Comparison of ENCODE assay signal across 8 cellular contexts in genomic region chr3:157572559-157573270, GRCh38.
DNase-seq lines count a peak whose midpoint lies in the region; ATAC-seq and TF ChIP-seq lines count a peak whose summit lies in the region.

No MANE protein-coding gene starts in this region.

- ATAC-seq in GM19023 (IDR thresholded peaks at IDR 0.05; ENCODE audit: unreplicated experiment) = peak; percentile 70
- peak; percentile 63 for ATAC-seq in HG03280 (IDR thresholded peaks at IDR 0.05; ENCODE audit: unreplicated experiment)

- no peak overlapping the region for H3K27ac Mint-ChIP-seq in immature natural killer cell

- H3K27ac ChIP-seq in thyroid gland = no peak overlapping the region

- 72 to 75% methylated on average over 8 of the region's 8 CpGs for WGBS in thyroid gland, 2 donors

- H3K4me3 ChIP-seq in astrocyte of the cerebellum (ENCODE audit: low read depth, low read length) = no peak overlapping the region
- no peak overlapping the region for H3K4me3 ChIP-seq in thyroid gland (replicated peaks in 1 of 3)

- in situ Hi-C loops in Caki2 (cut with HindIII; ENCODE audit: low pct_unique_long_range_greater_than_20kb, low sequenced_read_pairs) (no loop called here), astrocyte of the cerebellum (cut with HindIII; ENCODE audit: low sequenced_read_pairs) (no loop called here)

- H3K36me3 Mint-ChIP-seq in immature natural killer cell = no peaks in the 10 kb centered on the region

- intact Hi-C loops in thyroid gland (cut with DNase I) = loop anchor here (5.0 kb wide), 1 partner anchor 40 kb away; no protein-coding TSS in a partner anchor

- H3K4me1 ChIP-seq in thyroid gland = no peaks in the 10 kb centered on the region

- H3K4me3 Mint-ChIP-seq in immature natural killer cell = no peak overlapping the region

- H3K9me3 ChIP-seq in thyroid gland = no peaks in the 10 kb centered on the region

- peak; percentile 85 for TF ChIP-seq CTCF in astrocyte of the cerebellum (IDR thresholded peaks at IDR 0.05; ENCODE audit: low read depth, low read length, missing control alignments)
- peak; percentile 40 to 82 (median 70) for TF ChIP-seq CTCF in thyroid gland (IDR thresholded peaks at IDR 0.05)

- no peaks in the 10 kb centered on the region for H3K4me1 Mint-ChIP-seq in immature natural killer cell

- peaks cover 0 to 5% (median 0%) of the 10 kb centered on the region in 6 donors for H3K9me3 Mint-ChIP-seq in immature natural killer cell

- H3K36me3 ChIP-seq in thyroid gland = no peaks in the 10 kb centered on the region

- no peaks in the 10 kb centered on the region for H3K27me3 Mint-ChIP-seq in immature natural killer cell (ENCODE audit: low read depth in 3 of 3)

- DNase-seq in Caki2 (ENCODE audit: low read depth) (peak; percentile 60), NCI-H226 (peak; percentile 59), astrocyte of the cerebellum (ENCODE audit: low read depth) (peak; percentile 47), immature natural killer cell (peak in 2 of 3 donors; percentile 2 to 4), thyroid gland (peak; percentile 32 to 33)
- DNase-seq in NK-92 treated with Interleukin-12 subunit alpha and Interleukin-12 subunit beta, amount 100 ng/mL, for 24 hours (lab: John Stamatoyannopoulos, UW) = no peak

- no peak for TF ChIP-seq POLR2A in thyroid gland (IDR thresholded peaks at IDR 0.05)

- H3K27me3 ChIP-seq in thyroid gland = no peaks in the 10 kb centered on the region
